Comparison of ENCODE assay signal across 8 cellular contexts in the genomic region with DNA sequence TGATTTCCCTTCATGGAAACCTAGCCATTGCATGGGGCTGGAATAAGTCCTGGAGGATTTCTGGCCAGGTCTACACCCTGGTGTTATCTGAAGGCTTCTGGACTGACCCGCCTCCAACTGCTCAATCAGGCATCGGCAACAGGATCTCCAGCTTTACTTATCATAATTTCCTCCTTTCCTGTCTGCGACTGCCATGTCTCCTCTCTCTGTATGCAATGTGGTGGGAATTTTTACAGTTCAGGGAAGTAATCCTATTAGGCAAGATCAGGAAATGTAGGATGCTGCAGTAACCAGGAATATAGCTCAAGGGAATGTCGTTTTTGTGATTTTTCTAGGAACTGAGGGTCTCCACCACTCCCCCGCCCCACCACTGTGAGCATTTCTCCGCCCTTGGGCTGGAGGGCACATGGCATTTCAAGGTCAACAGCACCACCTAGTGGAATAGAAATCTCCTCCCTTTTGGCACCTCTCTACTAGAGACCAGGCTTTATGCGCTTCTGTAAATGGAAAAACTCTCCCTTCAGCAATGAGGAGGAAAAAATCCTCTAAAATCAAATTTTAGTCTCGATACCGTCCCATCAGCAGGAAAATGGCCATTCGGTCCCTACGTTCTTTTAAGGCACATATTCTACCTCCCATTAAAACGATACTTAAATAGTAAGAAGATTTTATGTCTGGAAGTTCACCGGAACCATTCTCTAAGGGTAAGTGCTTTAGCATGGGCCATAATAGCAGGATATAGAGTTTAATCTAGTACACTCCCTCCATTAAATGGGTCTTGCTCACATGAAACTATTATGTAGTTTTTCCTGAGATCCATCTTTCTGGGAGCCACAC.
A peak's percentile ranks its signal among the peaks of the same experiment; 100 is the strongest.
DNase-seq lines count a peak whose midpoint lies in the region; FAIRE-seq and TF ChIP-seq lines count a peak whose summit lies in the region.

No MANE protein-coding gene starts in this region.

- dilution Hi-C loops in keratinocyte (cut with MboI; ENCODE audit: extremely low pct_ligation_motif_present, low sequenced_read_pairs) = no loop called here

- peaks cover 20% of the 10 kb centered on the region for H3K4me1 Mint-ChIP-seq in HFFc6 (ENCODE audit: low read depth)

- H3K9me1 ChIP-seq in keratinocyte (ENCODE audit: control insufficient read depth, extremely low read depth, insufficient read depth, low read length) = no peaks in the 10 kb centered on the region

- TF ChIP-seq CTCF in HFFc6 (IDR thresholded peaks at IDR 0.05) (peak; percentile 92), keratinocyte (optimal IDR thresholded peaks at IDR 0.05 in 1 of 3, IDR thresholded peaks at IDR 0.05 in 1 of 3, conservative IDR thresholded peaks at IDR 0.05 in 1 of 3; ENCODE audit: extremely low read depth in 1 of 3, insufficient read depth in 2 of 3, low read length in 3 of 3) (peak; percentile 64 to 87 (median 83))

- H3K4me3 ChIP-seq in keratinocyte (ENCODE audit: control insufficient read depth in 2 of 3, extremely low read depth in 1 of 3, insufficient read depth in 2 of 3, low read depth in 1 of 3, low read length in 3 of 3) = no peak overlapping the region

- H3K36me3 Mint-ChIP-seq in HFFc6 (ENCODE audit: low read depth) = no peaks in the 10 kb centered on the region

- no peaks in the 10 kb centered on the region; the same call in 1 of the 2 replicates for H3K27me3 Mint-ChIP-seq in HFFc6 (ENCODE audit: insufficient read depth)

- no peak overlapping the region for H3K27ac Mint-ChIP-seq in HFFc6

- peak overlapping the region; percentile 66 for H3K4me2 ChIP-seq in keratinocyte (ENCODE audit: control insufficient read depth, extremely low read depth, insufficient read depth, low read depth, low read length)

- FAIRE-seq in keratinocyte (lab: Jason Lieb, UNC) = peak; percentile 57

- peak overlapping the region; percentile 54 for H2AFZ ChIP-seq in keratinocyte (ENCODE audit: control insufficient read depth, low read length)

- DNase-seq in activated effector memory CD4-positive, alpha-beta T cell treated with anti-CD3 and anti-CD28 coated beads, Interleukin-2, amount 50 U/mL, for 16 hours = peak; percentile 68
- no peak for DNase-seq in activated effector memory CD4-positive, alpha-beta T cell treated with Interleukin-2 at 50 U/mL for 16 hours
- peak; percentile 43 for DNase-seq in HFFc6
- peak; percentile 56 for DNase-seq in MV-4-11 (lab: John Stamatoyannopoulos, UW)
- peak; percentile 24 for DNase-seq in T follicular helper cell (ENCODE audit: low read depth)
- peak; percentile 21 to 69 for DNase-seq in T47D (ENCODE audit: low read depth in 1 of 2, low spot score in 1 of 2)
- no peak for DNase-seq in keratinocyte (ENCODE audit: low read depth, low spot score)
- peak; percentile 25 for DNase-seq in stimulated activated CD4-positive, alpha-beta T cell treated with anti-CD3 and anti-CD28 coated beads, Interleukin-1b, Interleukin-23, amount 100 ng/mL, for 48 hours

- H3K27ac ChIP-seq in keratinocyte (ENCODE audit: control insufficient read depth, insufficient read depth, low read length) = no peak overlapping the region

- H4K20me1 ChIP-seq in keratinocyte (ENCODE audit: control insufficient read depth, extremely low read depth, insufficient read depth, low read length) = no peaks in the 10 kb centered on the region

- in situ Hi-C loops in T47D (cut with HindIII; ENCODE audit: low pct_unique_long_range_greater_than_20kb, low sequenced_read_pairs) = no loop called here

- peak overlapping the region; percentile 68 for H3K4me3 Mint-ChIP-seq in HFFc6

- no peaks in the 10 kb centered on the region for H3K9me3 ChIP-seq in keratinocyte (ENCODE audit: control insufficient read depth, low read depth, low read length)

- H3K9ac ChIP-seq in keratinocyte (ENCODE audit: control insufficient read depth, extremely low read depth, insufficient read depth, low read length) = no peak overlapping the region

- H3K36me3 ChIP-seq in keratinocyte (ENCODE audit: control insufficient read depth in 2 of 2, extremely low read depth in 1 of 2, insufficient read depth in 2 of 2, low read length in 2 of 2) = no peaks in the 10 kb centered on the region

- no peaks in the 10 kb centered on the region for H3K27me3 ChIP-seq in keratinocyte (ENCODE audit: control insufficient read depth, extremely low read depth, insufficient read depth, low read length)

- no peaks in the 10 kb centered on the region for H3K4me1 ChIP-seq in keratinocyte (ENCODE audit: control insufficient read depth, extremely low read depth, insufficient read depth, low read length)

- H3K79me2 ChIP-seq in keratinocyte (ENCODE audit: control insufficient read depth, insufficient read depth, low read length) = no peaks in the 10 kb centered on the region

- H3K9me3 Mint-ChIP-seq in HFFc6 = peaks cover 4% of the 10 kb centered on the region; the same call in 1 of the 2 replicates

Comparison
In these comparisons a context has a peak if more than half of its experiments do, and no peak if none do; other contexts are left out.
1. DNase-seq: peak in activated effector memory CD4-positive, alpha-beta T cell treated with anti-CD3 and anti-CD28 coated beads, Interleukin-2, amount 50 U/mL, for 16 hours (single experiment), HFFc6 (single experiment), MV-4-11 (single experiment), T follicular helper cell (single experiment), T47D (2 of 2) and stimulated activated CD4-positive, alpha-beta T cell treated with anti-CD3 and anti-CD28 coated beads, Interleukin-1b, Interleukin-23, amount 100 ng/mL, for 48 hours (single experiment); none in activated effector memory CD4-positive, alpha-beta T cell treated with Interleukin-2 at 50 U/mL for 16 hours (single experiment) and keratinocyte (single experiment).